Comparison of ENCODE assay signal across 17 cellular contexts in genomic region chr1:40739455-40740008, GRCh38. TPM values are rescaled to one million over a fixed set of nuclear protein-coding genes. Genes with fewer than 3 reads are reported as not detected.
DNase-seq lines count a peak whose midpoint lies in the region; ATAC-seq and TF ChIP-seq lines count a peak whose summit lies in the region.
"Had no signal": no experiment of that assay in that cellular context is flagged by ENCODE, and none has a peak within 500 bp of the region (broad histone marks: within the 10 kb centered on the region; RNA-seq: fewer than 3 reads in every experiment).

No MANE protein-coding gene starts in this region.

- TF ChIP-seq POLR2A in IMR-90 (IDR thresholded peaks at IDR 0.05; ENCODE audit: low read depth, low read length), result no peak

- H3K56ac ChIP-seq in IMR-90 (ENCODE audit: extremely low read depth, insufficient read depth, low read length), result no peak overlapping the region

- H3K36me3 ChIP-seq in IMR-90 (ENCODE audit: control insufficient read depth, insufficient read depth, low read length) (peaks cover 11% of the 10 kb centered on the region), skeletal muscle tissue (ENCODE audit: control insufficient read depth in 3 of 3, insufficient read depth in 3 of 3, low read length in 3 of 3) (peaks cover 0 to 12% (median 5%) of the 10 kb centered on the region in 3 donors)

- H3K4me1 Mint-ChIP-seq in activated CD4-positive, alpha-beta T cell treated with anti-CD3 and anti-CD28 coated beads for 36 hours, result peaks cover 46% of the 10 kb centered on the region

- peaks cover 46% of the 10 kb centered on the region for H3K36me3 Mint-ChIP-seq in activated CD4-positive, alpha-beta T cell treated with anti-CD3 and anti-CD28 coated beads for 36 hours (ENCODE audit: low read depth)

- H3K9me3 ChIP-seq in IMR-90 (ENCODE audit: control insufficient read depth, insufficient read depth, low read length) (no peaks in the 10 kb centered on the region; the same call in 1 of the 2 replicates), skeletal muscle tissue (ENCODE audit: control insufficient read depth in 3 of 3, low read length in 3 of 3) (no peaks in the 10 kb centered on the region)
- H3K9me3 ChIP-seq: Caco-2 had no signal

- H3K4me3 Mint-ChIP-seq in activated CD4-positive, alpha-beta T cell treated with anti-CD3 and anti-CD28 coated beads for 36 hours, result no peak overlapping the region
- H3K4me3 Mint-ChIP-seq: H9 had no signal

- peak overlapping the region; percentile 15 for H3K27ac Mint-ChIP-seq in activated CD4-positive, alpha-beta T cell treated with anti-CD3 and anti-CD28 coated beads for 36 hours

- H2BK20ac ChIP-seq in IMR-90 (ENCODE audit: low read depth, low read length), result no peak overlapping the region

- H2BK120ac ChIP-seq in IMR-90 (ENCODE audit: low read depth, low read length), result no peak overlapping the region

- no peak overlapping the region for H2BK15ac ChIP-seq in IMR-90 (ENCODE audit: low read depth, low read length)

- H3K9ac ChIP-seq in IMR-90 (ENCODE audit: low read depth, low read length) (no peak overlapping the region), skeletal muscle tissue (ENCODE audit: low read depth in 1 of 3, low read length in 3 of 3) (peak overlapping the region in 2 of 3 donors; percentile 17 to 30)

- no peak overlapping the region for H4K5ac ChIP-seq in IMR-90 (ENCODE audit: low read depth, low read length)

- intact Hi-C loops in activated CD4-positive, alpha-beta T cell treated with anti-CD3 and anti-CD28 coated beads for 36 hours (cut with DNase I, micrococcal nuclease), result no loop called here
- intact Hi-C loops in IMR-90 (cut with micrococcal nuclease), result no loop called here

- POLR2A ChIA-PET in activated CD4-positive, alpha-beta T cell treated with anti-CD3 and anti-CD28 coated beads for 36 hours (lab: Charles Lee), result no interaction called here
- POLR2A ChIA-PET in IMR-90 (lab: Charles Lee; ENCODE audit: unreplicated experiment), result no interaction called here

- no peak overlapping the region for H3K4me2 ChIP-seq in IMR-90 (ENCODE audit: low read depth, low read length)

- H3K27me3 Mint-ChIP-seq in activated CD4-positive, alpha-beta T cell treated with anti-CD3 and anti-CD28 coated beads for 36 hours, result no peaks in the 10 kb centered on the region

- H3K27ac ChIP-seq in IMR-90 (ENCODE audit: insufficient read depth, low read length) (no peak overlapping the region), skeletal muscle tissue (ENCODE audit: low read depth, low read length) (no peak overlapping the region)

- H4K91ac ChIP-seq in IMR-90 (ENCODE audit: insufficient read depth, low read depth, low read length), result no peak overlapping the region

- H3K18ac ChIP-seq in IMR-90 (ENCODE audit: low read depth, low read length), result no peak overlapping the region

- H4K20me1 ChIP-seq in IMR-90 (ENCODE audit: insufficient read depth, low read length), result no peaks in the 10 kb centered on the region; the same call in 1 of the 2 replicates

- H2AFZ ChIP-seq in IMR-90 (replicated peaks; ENCODE audit: low read length, poor library complexity), result no peak overlapping the region

- no CpG with 5 or more reads among the region's 3 CpGs for WGBS in IMR-90 (ENCODE audit: extremely low coverage in 2 of 2, insufficient read length in 1 of 2), 2 experiments

- in situ Hi-C loops in IMR-90 (cut with MboI; ENCODE audit: low sequenced_read_pairs), result no loop called here

- ATAC-seq in activated CD4-positive, alpha-beta T cell treated with anti-CD3 and anti-CD28 coated beads for 36 hours, result no peak
- ATAC-seq in IMR-90 (ENCODE audit: low read depth) (peak; percentile 66), GM21526 (IDR thresholded peaks at IDR 0.05; ENCODE audit: low FRiP score, unreplicated experiment) (no peak), HG02798 (IDR thresholded peaks at IDR 0.05; ENCODE audit: poor library complexity, unreplicated experiment) (no peak)
- ATAC-seq: left cardiac atrium had no signal

- no peak for TF ChIP-seq RAD21 in IMR-90 (IDR thresholded peaks at IDR 0.05; ENCODE audit: low read length)

- H3K4ac ChIP-seq in IMR-90 (ENCODE audit: low read depth, low read length), result no peak overlapping the region

- H3K4me1 ChIP-seq in IMR-90 (ENCODE audit: control insufficient read depth, insufficient read depth, low read length) (peaks cover 5% of the 10 kb centered on the region), skeletal muscle tissue (ENCODE audit: control insufficient read depth in 3 of 3, insufficient read depth in 3 of 3, low read length in 3 of 3) (peaks cover 32 to 44% (median 36%) of the 10 kb centered on the region in 3 donors)
- H3K4me1 ChIP-seq: Caco-2 had no signal

- peaks cover 5% of the 10 kb centered on the region for H3K9me1 ChIP-seq in IMR-90 (ENCODE audit: insufficient read depth, low read length)

- H3K23ac ChIP-seq in IMR-90 (ENCODE audit: low read depth, low read length), result peak overlapping the region; percentile 89

- no peak for TF ChIP-seq CTCF in IMR-90 (conservative IDR thresholded peaks at IDR 0.05; ENCODE audit: low read depth, low read length)
- TF ChIP-seq CTCF in foreskin fibroblast (IDR thresholded peaks at IDR 0.05; ENCODE audit: low read depth, low read length), result no peak

- H3K9me3 Mint-ChIP-seq in activated CD4-positive, alpha-beta T cell treated with anti-CD3 and anti-CD28 coated beads for 36 hours (ENCODE audit: low read depth), result no peaks in the 10 kb centered on the region
- H3K9me3 Mint-ChIP-seq: H9 had no signal

- H3K14ac ChIP-seq in IMR-90 (replicated peaks; ENCODE audit: low read depth, low read length), result no peak overlapping the region

- no TSS peak for BruUV-seq in IMR-90 (replicated peaks; lab: Mats Ljungman, UMichigan)

- dilution Hi-C loops in IMR-90 (cut with HindIII; ENCODE audit: low sequenced_read_pairs, unreplicated experiment), result no loop called here

- DNase-seq in activated CD4-positive, alpha-beta T cell treated with anti-CD3 and anti-CD28 coated beads for 36 hours, result no peak
- no peak for DNase-seq in activated CD4-positive, alpha-beta T cell treated with anti-CD3 and anti-CD28 coated beads for 4 hours
- DNase-seq in IMR-90 (peak; percentile 21), foreskin fibroblast (peak; percentile 54 to 75), NCI-H1105 (lab: John Stamatoyannopoulos, UW) (no peak)
- DNase-seq: activated gamma-delta T cell, Caco-2, dermis blood vessel endothelial cell, H9, hypothalamus, left cardiac atrium, NCI-H2081, NCI-H526 treated with DMSO at 0.1 percent for 48 hours had no signal

- CTCF ChIA-PET in activated CD4-positive, alpha-beta T cell treated with anti-CD3 and anti-CD28 coated beads for 36 hours (lab: Charles Lee), result interaction anchor here (0.6 to 1.7 kb wide), 3 partner anchors 10 to 239 kb away, joined by 3 to 6 read pairs (median 4); no protein-coding TSS in a partner anchor
- CTCF ChIA-PET in IMR-90 (lab: Yijun Ruan, JAX), result no interaction called here

- no peaks in the 10 kb centered on the region for H3K27me3 ChIP-seq in IMR-90 (ENCODE audit: control insufficient read depth, insufficient read depth, low read length)
- no peaks in the 10 kb centered on the region for H3K27me3 ChIP-seq in skeletal muscle tissue (ENCODE audit: control insufficient read depth in 3 of 3, insufficient read depth in 3 of 3, low read length in 3 of 3)

- H3K4me3 ChIP-seq in IMR-90 (ENCODE audit: insufficient read depth, low read depth, low read length) (no peak overlapping the region), foreskin fibroblast (ENCODE audit: low read depth in 1 of 2, low read length in 2 of 2) (no peak overlapping the region), skeletal muscle tissue (ENCODE audit: low read length in 3 of 3) (no peak overlapping the region)

- peaks cover 32 to 38% of the 10 kb centered on the region in 2 experiments for H3K79me1 ChIP-seq in IMR-90 (ENCODE audit: low read depth in 1 of 2, low read length in 2 of 2)

- no peak overlapping the region for H2BK5ac ChIP-seq in IMR-90 (ENCODE audit: low read depth, low read length, poor library complexity, severe bottlenecking)

- H4K8ac ChIP-seq in IMR-90 (ENCODE audit: low read depth in 2 of 2, low read length in 2 of 2), result no peak overlapping the region

- no peak overlapping the region for H2AK5ac ChIP-seq in IMR-90 (ENCODE audit: low read depth, low read length)

- H2AK9ac ChIP-seq in IMR-90 (replicated peaks; ENCODE audit: low read depth, low read length, poor library complexity), result no peak overlapping the region

TF ChIP-seq in IMR-90, 13 proteins besides CTCF, POLR2A, EP300 and RAD21:
- TF ChIP-seq NFE2L2 (IDR thresholded peaks at IDR 0.05; ENCODE audit: low read depth, low read length) (no peak), FOS (IDR thresholded peaks at IDR 0.05; ENCODE audit: low read depth, low read length) (no peak), RCOR1 (IDR thresholded peaks at IDR 0.05; ENCODE audit: insufficient replicate concordance, low read length) (no peak)
TF ChIP-seq in IMR-90: peak in this region for 0.

RNA-seq across cellular contexts. Expression of gene KCNQ4, which starts 44.1 kb away (rescaled TPM):
- under 1 TPM; 0.43 to 0.58 TPM for total RNA-seq in activated CD4-positive, alpha-beta T cell treated with anti-CD3 and anti-CD28 coated beads for 36 hours
- not detected in 2 replicates for total RNA-seq in IMR-90 (2012; rRNA removed)
- 0.07 and 0.09 TPM in 2 replicates for polyA plus RNA-seq in IMR-90 (2012; rRNA removed)
- 0.01 and 0.04 TPM in 2 replicates for polyA plus RNA-seq in IMR-90 (2012; cell fraction: cytosol; rRNA removed)
- polyA plus RNA-seq in IMR-90 (2012; cell fraction: nucleus; rRNA removed; ENCODE audit: low replicate concordance), result 0.33 and 0.48 TPM in 2 replicates
- total RNA-seq in skeletal muscle tissue, result 4.2 TPM
- total RNA-seq: A172, dermis blood vessel endothelial cell had no signal

RNA-seq across cellular contexts. Expression of gene NFYC, which starts 48.0 kb away (rescaled TPM):
- total RNA-seq in activated CD4-positive, alpha-beta T cell treated with anti-CD3 and anti-CD28 coated beads for 36 hours, result 10 to 100 TPM; 53.6 to 85.4 TPM
- total RNA-seq in IMR-90 (2012; rRNA removed) (43.3 and 45.2 TPM in 2 replicates), skeletal muscle tissue (28.2 TPM)
- 62.2 and 74.6 TPM in 2 replicates for polyA plus RNA-seq in IMR-90 (2012; rRNA removed)
- 20.1 and 65.4 TPM in 2 replicates for polyA plus RNA-seq in IMR-90 (2012; cell fraction: cytosol; rRNA removed)
- polyA plus RNA-seq in IMR-90 (2012; cell fraction: nucleus; rRNA removed; ENCODE audit: low replicate concordance), result 92.4 and 108 TPM in 2 replicates

Comparison
In these comparisons a context has a peak if more than half of its experiments do, and no peak if none do; other contexts are left out.
1. DNase-seq: peak in IMR-90 (single experiment) and foreskin fibroblast (2 of 2); none in activated CD4-positive, alpha-beta T cell treated with anti-CD3 and anti-CD28 coated beads for 36 hours (single experiment), activated CD4-positive, alpha-beta T cell treated with anti-CD3 and anti-CD28 coated beads for 4 hours (0 of 2) and NCI-H1105 (single experiment).